Comparison of ENCODE assay signal across 12 cellular contexts in the genomic region with DNA sequence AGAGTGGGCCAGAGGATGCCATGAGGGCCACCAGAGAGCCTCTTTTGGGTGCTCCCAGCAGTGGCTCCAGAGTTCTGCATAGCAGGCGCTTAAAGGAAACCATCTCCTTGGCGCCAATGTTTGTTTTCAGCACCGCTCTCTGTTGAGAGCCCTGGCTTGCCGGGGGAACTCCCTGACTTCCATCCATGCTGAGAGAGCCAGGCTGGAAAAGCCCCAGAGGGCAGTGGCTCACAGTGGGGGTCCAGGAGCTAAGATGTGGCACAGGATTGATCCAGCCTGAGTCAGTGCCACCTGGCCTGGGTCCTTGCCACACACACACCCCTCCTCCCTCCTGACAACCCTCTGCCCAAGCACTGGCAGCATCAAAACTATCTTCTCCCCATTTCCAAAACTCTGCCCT. TPM values are rescaled to one million over a fixed set of nuclear protein-coding genes. Genes with fewer than 3 reads are reported as not detected.
DNase-seq lines count a peak whose midpoint lies in the region; ATAC-seq and TF ChIP-seq lines count a peak whose summit lies in the region.
"Had no signal": no experiment of that assay in that cellular context is flagged by ENCODE, and none has a peak within 500 bp of the region (broad histone marks: within the 10 kb centered on the region; RNA-seq: fewer than 3 reads in every experiment).

No MANE protein-coding gene starts in this region.

- peak; percentile 76 for DNase-seq in ELF-1 (ENCODE audit: low read depth, low spot score)
- peak; percentile 72 for DNase-seq in NCI-H2107 (lab: John Stamatoyannopoulos, UW)
- no peak for DNase-seq in body of pancreas
- DNase-seq in tibial nerve (ENCODE audit: low spot score in 2 of 2): no peak
- DNase-seq in NK-92 treated with Interleukin-12 subunit alpha and Interleukin-12 subunit beta, amount 100 ng/mL, for 24 hours (lab: John Stamatoyannopoulos, UW): no peak
- no peak for DNase-seq in dedifferentiated amniotic fluid mesenchymal stem cell (ENCODE audit: extremely low spot score)
- DNase-seq: activated CD4-positive, alpha-beta T cell treated with anti-CD3 and anti-CD28 coated beads, Interleukin-2, amount 50 U/mL, for 1 hour; brain microvascular endothelial cell; heart left ventricle; NCI-H1436 had no signal

- H3K27ac ChIP-seq in esophagus (ENCODE audit: low read depth in 2 of 2, low read length in 1 of 2): peak overlapping the region; percentile 40 to 58
- H3K27ac ChIP-seq in rectal smooth muscle tissue (ENCODE audit: low read depth, low read length): peak overlapping the region; percentile 87
- peak overlapping the region in 1 of 4 donors; percentile 70 for H3K27ac ChIP-seq in body of pancreas
- H3K27ac ChIP-seq in tibial nerve: no peak overlapping the region
- H3K27ac ChIP-seq: brain microvascular endothelial cell had no signal

- no peak overlapping the region for H3K9ac ChIP-seq in rectal smooth muscle tissue (ENCODE audit: low read length)

- TF ChIP-seq POLR2A in body of pancreas (IDR thresholded peaks at IDR 0.05) (no peak), tibial nerve (IDR thresholded peaks at IDR 0.05) (no peak)

- H3K9me3 ChIP-seq in esophagus (ENCODE audit: control insufficient read depth in 2 of 2, insufficient read depth in 1 of 2, low read depth in 1 of 2, low read length in 1 of 2): no peaks in the 10 kb centered on the region
- no peaks in the 10 kb centered on the region for H3K9me3 ChIP-seq in body of pancreas
- H3K9me3 ChIP-seq in tibial nerve: no peaks in the 10 kb centered on the region
- H3K9me3 ChIP-seq: heart left ventricle had no signal

- no peak for ATAC-seq in body of pancreas

- H3K4me3 ChIP-seq in esophagus (ENCODE audit: low read depth in 1 of 2, low read length in 2 of 2) (no peak overlapping the region), rectal smooth muscle tissue (ENCODE audit: low read length) (no peak overlapping the region), body of pancreas (no peak overlapping the region), tibial nerve (no peak overlapping the region)
- H3K4me3 ChIP-seq: heart left ventricle had no signal

- TF ChIP-seq CTCF in body of pancreas (IDR thresholded peaks at IDR 0.05) (no peak), tibial nerve (IDR thresholded peaks at IDR 0.05) (no peak)

- TF ChIP-seq EP300 in tibial nerve (IDR thresholded peaks at IDR 0.05): no peak

- 41 to 59% methylated on average over 4 of the region's 4 CpGs for WGBS in esophagus, 2 donors
- 85 to 93% methylated on average over 3 to 4 of the region's 4 CpGs for WGBS in body of pancreas, 2 donors
- WGBS in tibial nerve, 2 donors: 92 to 95% methylated on average over 4 of the region's 4 CpGs

- peaks cover 6 to 19% of the 10 kb centered on the region in 2 donors for H3K4me1 ChIP-seq in esophagus (ENCODE audit: control insufficient read depth in 2 of 2, insufficient read depth in 2 of 2, low read length in 1 of 2)
- H3K4me1 ChIP-seq in rectal smooth muscle tissue (ENCODE audit: control insufficient read depth, insufficient read depth, low read length): peaks cover 54% of the 10 kb centered on the region
- H3K4me1 ChIP-seq in body of pancreas: peaks cover 32% of the 10 kb centered on the region
- peaks cover 0 to 37% (median 2%) of the 10 kb centered on the region in 4 donors for H3K4me1 ChIP-seq in tibial nerve

- intact Hi-C loops in body of pancreas (cut with DNase I): no loop called here

- no peaks in the 10 kb centered on the region for H3K27me3 ChIP-seq in esophagus (ENCODE audit: control insufficient read depth in 1 of 2, insufficient read depth in 2 of 2, low read length in 2 of 2)
- H3K27me3 ChIP-seq in rectal smooth muscle tissue (ENCODE audit: control insufficient read depth, insufficient read depth, low read length): no peaks in the 10 kb centered on the region
- H3K27me3 ChIP-seq in body of pancreas: no peaks in the 10 kb centered on the region
- H3K27me3 ChIP-seq in tibial nerve: no peaks in the 10 kb centered on the region
- H3K27me3 ChIP-seq: brain microvascular endothelial cell, heart left ventricle had no signal

- peaks cover 3 to 5% of the 10 kb centered on the region in 2 donors for H3K36me3 ChIP-seq in esophagus (ENCODE audit: control insufficient read depth in 2 of 2, insufficient read depth in 2 of 2, low read length in 1 of 2)
- peaks cover 15% of the 10 kb centered on the region for H3K36me3 ChIP-seq in rectal smooth muscle tissue (ENCODE audit: control insufficient read depth, insufficient read depth, low read length)
- no peaks in the 10 kb centered on the region for H3K36me3 ChIP-seq in body of pancreas (replicated peaks in 1 of 2; ENCODE audit: insufficient read depth in 1 of 2, low read depth in 2 of 2)
- H3K36me3 ChIP-seq in tibial nerve: peaks cover 0 to 30% (median 0%) of the 10 kb centered on the region in 3 donors
- H3K36me3 ChIP-seq: brain microvascular endothelial cell had no signal

RNA-seq across cellular contexts. Expression of gene HACD2, which starts 50.4 kb away (rescaled TPM):
- polyA plus RNA-seq in esophagus: 10 to 100 TPM; 12.0 to 17.1 TPM
- total RNA-seq in body of pancreas: 10 to 100 TPM; 13.2 to 16.3 TPM
- 10 to 100 TPM; 24.9 to 51.6 (median 36.0) TPM for total RNA-seq in tibial nerve

Comparison
In these comparisons a context has a peak if more than half of its experiments do, and no peak if none do; other contexts are left out.
1. DNase-seq: peak in ELF-1 (single experiment) and NCI-H2107 (single experiment); none in body of pancreas (0 of 4), tibial nerve (0 of 2), NK-92 treated with Interleukin-12 subunit alpha and Interleukin-12 subunit beta, amount 100 ng/mL, for 24 hours (single experiment) and dedifferentiated amniotic fluid mesenchymal stem cell (single experiment).
2. H3K27ac ChIP-seq: peak in esophagus (2 of 2) and rectal smooth muscle tissue (single experiment); none in tibial nerve (0 of 4).